18 cellular contexts compared by ENCODE assay signal in the genomic region with DNA sequence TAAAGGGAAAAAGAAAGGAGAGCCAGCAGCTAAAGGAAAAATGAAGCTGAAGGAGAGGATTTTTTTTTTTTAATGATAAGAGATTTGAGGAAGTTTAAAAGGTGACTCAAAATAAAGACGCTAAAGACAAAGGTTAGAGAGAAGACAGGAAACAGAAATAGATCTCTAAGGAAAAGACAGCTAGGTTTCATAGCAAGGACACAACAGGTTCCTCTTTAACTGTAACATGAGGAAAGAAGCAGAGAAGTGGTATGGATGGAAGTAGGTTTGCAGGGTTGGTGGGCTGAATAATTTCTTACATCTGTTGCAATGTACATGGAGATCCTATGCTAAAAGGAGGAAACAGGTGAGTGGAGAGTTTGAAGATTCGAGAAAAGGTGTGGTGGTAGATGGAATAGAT.
"Had no signal": no experiment of that assay in that cellular context is flagged by ENCODE, and none has a peak within 500 bp of the region (broad histone marks: within the 10 kb centered on the region; RNA-seq: fewer than 3 reads in every experiment).

No MANE protein-coding gene starts in this region.

- H3K4me1 ChIP-seq: body of pancreas, gastrocnemius medialis, heart left ventricle had no signal

- H3K9me3 Mint-ChIP-seq: activated T-cell treated with anti-CD3 and anti-CD28 coated beads, Interleukin-2, amount 50 U/mL, for 24 hours; natural killer cell had no signal

- H3K9me3 ChIP-seq: body of pancreas, gastrocnemius medialis, heart left ventricle, thoracic aorta had no signal

- DNase-seq: activated CD4-positive, alpha-beta T cell treated with anti-CD3 and anti-CD28 coated beads, Interleukin-2, amount 50 U/mL, for 48 hours; activated CD8-positive, alpha-beta memory T cell treated with anti-CD3 and anti-CD28 coated beads, Interleukin-2, amount 10 ng/mL, durations not matched to agents 7 days and 5 days; activated gamma-delta T cell treated with Interleukin-2 at 50 U/mL for 16 hours; activated T-cell treated with anti-CD3 and anti-CD28 coated beads, Interleukin-2, amount 50 U/mL, for 24 hours; amygdala; body of pancreas; caudate nucleus; erythroblast; gastrocnemius medialis; heart left ventricle; left cardiac atrium; mammary epithelial cell; natural killer cell; stimulated activated CD4-positive, alpha-beta T cell treated with anti-CD3 and anti-CD28 coated beads, Interleukin-1b, Interleukin-23, amount 100 ng/mL, for 48 hours; T-helper 9 cell; WERI-Rb-1 had no signal

- H3K4me3 ChIP-seq: body of pancreas, gastrocnemius medialis, heart left ventricle, thoracic aorta had no signal

- H3K27me3 ChIP-seq: body of pancreas, gastrocnemius medialis, heart left ventricle had no signal

- H3K4me1 Mint-ChIP-seq: activated CD8-positive, alpha-beta memory T cell treated with anti-CD3 and anti-CD28 coated beads, Interleukin-2, amount 10 ng/mL, durations not matched to agents 7 days and 5 days had no signal

- ATAC-seq: activated CD8-positive, alpha-beta memory T cell treated with anti-CD3 and anti-CD28 coated beads, Interleukin-2, amount 10 ng/mL, durations not matched to agents 7 days and 5 days; body of pancreas; gastrocnemius medialis; heart left ventricle; left cardiac atrium; natural killer cell had no signal

- H3K27me3 Mint-ChIP-seq: activated CD8-positive, alpha-beta memory T cell treated with anti-CD3 and anti-CD28 coated beads, Interleukin-2, amount 10 ng/mL, durations not matched to agents 7 days and 5 days; activated naive CD8-positive, alpha-beta T cell; activated T-cell treated with anti-CD3 and anti-CD28 coated beads, Interleukin-2, amount 50 U/mL, for 24 hours had no signal

- H3K27ac ChIP-seq: body of pancreas, gastrocnemius medialis, heart left ventricle, thoracic aorta, WERI-Rb-1 had no signal

- H3K36me3 ChIP-seq: WERI-Rb-1 had no signal

- H3K27ac Mint-ChIP-seq: activated CD8-positive, alpha-beta memory T cell treated with anti-CD3 and anti-CD28 coated beads, Interleukin-2, amount 10 ng/mL, durations not matched to agents 7 days and 5 days; activated naive CD8-positive, alpha-beta T cell; activated T-cell treated with anti-CD3 and anti-CD28 coated beads, Interleukin-2, amount 50 U/mL, for 24 hours; natural killer cell had no signal

- H3K4me3 Mint-ChIP-seq: activated CD8-positive, alpha-beta memory T cell treated with anti-CD3 and anti-CD28 coated beads, Interleukin-2, amount 10 ng/mL, durations not matched to agents 7 days and 5 days; activated naive CD8-positive, alpha-beta T cell; activated T-cell treated with anti-CD3 and anti-CD28 coated beads, Interleukin-2, amount 50 U/mL, for 24 hours; natural killer cell had no signal
